9 cellular contexts compared by ENCODE assay signal in the genomic region with DNA sequence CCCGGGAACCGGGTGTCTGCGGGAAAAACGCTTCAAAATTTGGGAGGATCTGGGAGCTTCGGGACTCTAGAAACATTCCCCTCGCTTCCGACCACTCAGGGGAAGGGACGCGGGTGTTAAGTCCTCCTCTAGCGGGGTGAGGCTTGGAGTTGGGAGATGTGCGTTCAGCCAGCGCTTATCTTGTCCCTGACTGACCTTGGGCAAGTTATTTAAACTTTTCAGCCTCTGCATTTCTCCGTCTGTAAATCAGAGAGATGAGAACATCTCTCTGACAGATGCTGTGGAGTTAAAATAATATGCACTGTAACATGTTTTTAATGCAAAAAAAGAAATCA.
DNase-seq lines count a peak whose midpoint lies in the region; ATAC-seq and TF ChIP-seq lines count a peak whose summit lies in the region.
"Had no signal": no experiment of that assay in that cellular context is flagged by ENCODE, and none has a peak within 500 bp of the region (broad histone marks: within the 10 kb centered on the region; RNA-seq: fewer than 3 reads in every experiment).

No MANE protein-coding gene starts in this region.

- in situ Hi-C loops in GM23248 (cut with MboI): no loop called here

- intact Hi-C loops in right cardiac atrium (cut with DNase I) (no loop called here), sigmoid colon (cut with DNase I) (no loop called here)

- 1 to 2% methylated on average over 13 of the region's 13 CpGs for WGBS in GM23248 (ENCODE audit: low coverage in 1 of 2, low lambda C conversion rate in 2 of 2, missing lambda C conversion rate in 2 of 2), 2 experiments
- WGBS in right cardiac atrium: 2% methylated on average over 13 of the region's 13 CpGs
- WGBS in sigmoid colon, 2 donors: 2 to 5% methylated on average over 13 of the region's 13 CpGs

- H3K4me1 Mint-ChIP-seq in T-helper 2 cell treated with Interferon-gamma antibody and Interleukin-4, amounts not matched to agents 5 μg/mL and 100 μg/mL, for 36 hours (ENCODE audit: low read depth): peaks cover 3% of the 10 kb centered on the region

- TF ChIP-seq CTCF in sigmoid colon (IDR thresholded peaks at IDR 0.05) (no peak), GM10248 (IDR thresholded peaks at IDR 0.05; ENCODE audit: control extremely low read depth, extremely low read depth, low read depth, missing control alignments) (no peak)

- ATAC-seq in SK-N-SH treated with all-trans-retinoic acid at 6 μM for 48 hours: peak; percentile 59
- no peak for ATAC-seq in right cardiac atrium

- H3K27me3 ChIP-seq in GM23248 (replicated peaks; ENCODE audit: insufficient read depth) (no peaks in the 10 kb centered on the region), right cardiac atrium (ENCODE audit: control insufficient read depth, insufficient read depth) (no peaks in the 10 kb centered on the region), sigmoid colon (peaks cover 3 to 53% (median 22%) of the 10 kb centered on the region in 3 donors)

- H3K4me3 ChIP-seq in GM23248 (peak overlapping the region; percentile 80), right cardiac atrium (ENCODE audit: low read length) (peak overlapping the region; percentile 17), sigmoid colon (peak overlapping the region in 3 of 4 donors; percentile 16 to 34 (median 29))

- peak overlapping the region; percentile 77 for H3K9ac ChIP-seq in GM23248

- H3K9me3 ChIP-seq in GM23248 (ENCODE audit: low read depth) (no peaks in the 10 kb centered on the region), right cardiac atrium (ENCODE audit: control insufficient read depth, low read length) (no peaks in the 10 kb centered on the region), sigmoid colon (no peaks in the 10 kb centered on the region)

- H3K4me2 ChIP-seq in GM23248 (ENCODE audit: unreplicated experiment): peak overlapping the region; percentile 59

- POLR2A ChIA-PET in GM10248 (lab: Yijun Ruan, JAX): no interaction called here

- H3K9me2 ChIP-seq in GM23248 (ENCODE audit: insufficient read depth): no peaks in the 10 kb centered on the region

- no peak for TF ChIP-seq EP300 in sigmoid colon (IDR thresholded peaks at IDR 0.05)

- H3F3A ChIP-seq in GM23248 (ENCODE audit: insufficient read depth): peaks cover 6% of the 10 kb centered on the region; the same call in 1 of the 2 replicates

- no peaks in the 10 kb centered on the region for H3K36me3 Mint-ChIP-seq in T-helper 2 cell treated with Interferon-gamma antibody and Interleukin-4, amounts not matched to agents 5 μg/mL and 100 μg/mL, for 36 hours (ENCODE audit: low read depth)

- no peaks in the 10 kb centered on the region for H3K9me3 Mint-ChIP-seq in T-helper 2 cell treated with Interferon-gamma antibody and Interleukin-4, amounts not matched to agents 5 μg/mL and 100 μg/mL, for 36 hours

- no peaks in the 10 kb centered on the region for H4K20me1 ChIP-seq in GM23248 (ENCODE audit: insufficient read depth)

- DNase-seq in GM23248 (peak; percentile 52), right cardiac atrium (no peak), sigmoid colon (no peak), CD1c-positive myeloid dendritic cell (ENCODE audit: extremely low spot score) (no peak), GM10248 (ENCODE audit: extremely low spot score) (no peak), DMS153 (lab: John Stamatoyannopoulos, UW) (no peak)
- DNase-seq in T-helper 2 cell treated with Interferon-gamma antibody and Interleukin-4, amounts not matched to agents 5 μg/mL and 100 μg/mL, for 36 hours (ENCODE audit: low spot score): no peak
- DNase-seq: stimulated activated naive CD4-positive, alpha-beta T cell had no signal

- peaks cover 28% of the 10 kb centered on the region; the same call in 1 of the 2 replicates for H3K79me2 ChIP-seq in GM23248 (ENCODE audit: insufficient read depth)

- no peaks in the 10 kb centered on the region for H3K36me3 ChIP-seq in GM23248 (ENCODE audit: low read depth)
- H3K36me3 ChIP-seq in sigmoid colon: no peaks in the 10 kb centered on the region

- H3K27ac ChIP-seq in GM23248 (peak overlapping the region; percentile 2; the same call in 1 of the 2 replicates), right cardiac atrium (ENCODE audit: low read length) (no peak overlapping the region), sigmoid colon (no peak overlapping the region)

- H3K27ac Mint-ChIP-seq in T-helper 2 cell treated with Interferon-gamma antibody and Interleukin-4, amounts not matched to agents 5 μg/mL and 100 μg/mL, for 36 hours: no peak overlapping the region

- H3K4me3 Mint-ChIP-seq in T-helper 2 cell treated with Interferon-gamma antibody and Interleukin-4, amounts not matched to agents 5 μg/mL and 100 μg/mL, for 36 hours: no peak overlapping the region

- no peak for TF ChIP-seq POLR2A in sigmoid colon (IDR thresholded peaks at IDR 0.05)

- peaks cover 57% of the 10 kb centered on the region for H3K27me3 Mint-ChIP-seq in T-helper 2 cell treated with Interferon-gamma antibody and Interleukin-4, amounts not matched to agents 5 μg/mL and 100 μg/mL, for 36 hours (ENCODE audit: low read depth)

- H2AFZ ChIP-seq in GM23248: peak overlapping the region; percentile 96

- H3K4me1 ChIP-seq in GM23248 (ENCODE audit: insufficient read depth) (peaks cover 15% of the 10 kb centered on the region), right cardiac atrium (ENCODE audit: control insufficient read depth, insufficient read depth, low read length) (no peaks in the 10 kb centered on the region), sigmoid colon (peaks cover 0 to 9% (median 0%) of the 10 kb centered on the region in 4 donors)

- CTCF ChIA-PET in GM10248 (lab: Yijun Ruan, JAX): no interaction called here

TF ChIP-seq in SK-N-SH treated with all-trans-retinoic acid at 6 μM for 48 hours, 23 proteins besides CTCF, POLR2A, EP300 and RAD21 (continues in another document):
- TF ChIP-seq SNAI2 (CRISPR knock-in tag; IDR thresholded peaks at IDR 0.05) (no peak), CSDC2 (CRISPR knock-in tag; IDR thresholded peaks at IDR 0.05) (no peak), ARNTL (CRISPR knock-in tag; IDR thresholded peaks at IDR 0.05; ENCODE audit: borderline replicate concordance, low read depth) (no peak), BACH2 (CRISPR knock-in tag; IDR thresholded peaks at IDR 0.05; ENCODE audit: borderline replicate concordance) (no peak), ZFP3 (CRISPR knock-in tag; IDR thresholded peaks at IDR 0.05) (no peak), TOX (CRISPR knock-in tag; IDR thresholded peaks at IDR 0.05; ENCODE audit: borderline replicate concordance) (no peak), ZC3H10 (CRISPR knock-in tag; IDR thresholded peaks at IDR 0.05) (no peak), GLIS3 (CRISPR knock-in tag; IDR thresholded peaks at IDR 0.05) (no peak), TCF4 (CRISPR knock-in tag; IDR thresholded peaks at IDR 0.05; ENCODE audit: borderline replicate concordance) (no peak)
- TF ChIP-seq, protein P1, sequence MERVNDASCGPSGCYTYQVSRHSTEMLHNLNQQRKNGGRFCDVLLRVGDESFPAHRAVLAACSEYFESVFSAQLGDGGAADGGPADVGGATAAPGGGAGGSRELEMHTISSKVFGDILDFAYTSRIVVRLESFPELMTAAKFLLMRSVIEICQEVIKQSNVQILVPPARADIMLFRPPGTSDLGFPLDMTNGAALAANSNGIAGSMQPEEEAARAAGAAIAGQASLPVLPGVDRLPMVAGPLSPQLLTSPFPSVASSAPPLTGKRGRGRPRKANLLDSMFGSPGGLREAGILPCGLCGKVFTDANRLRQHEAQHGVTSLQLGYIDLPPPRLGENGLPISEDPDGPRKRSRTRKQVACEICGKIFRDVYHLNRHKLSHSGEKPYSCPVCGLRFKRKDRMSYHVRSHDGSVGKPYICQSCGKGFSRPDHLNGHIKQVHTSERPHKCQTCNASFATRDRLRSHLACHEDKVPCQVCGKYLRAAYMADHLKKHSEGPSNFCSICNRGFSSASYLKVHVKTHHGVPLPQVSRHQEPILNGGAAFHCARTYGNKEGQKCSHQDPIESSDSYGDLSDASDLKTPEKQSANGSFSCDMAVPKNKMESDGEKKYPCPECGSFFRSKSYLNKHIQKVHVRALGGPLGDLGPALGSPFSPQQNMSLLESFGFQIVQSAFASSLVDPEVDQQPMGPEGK (CRISPR knock-in tag; IDR thresholded peaks at IDR 0.05; ENCODE audit: borderline replicate concordance): no peak
- TF ChIP-seq, protein P2, sequence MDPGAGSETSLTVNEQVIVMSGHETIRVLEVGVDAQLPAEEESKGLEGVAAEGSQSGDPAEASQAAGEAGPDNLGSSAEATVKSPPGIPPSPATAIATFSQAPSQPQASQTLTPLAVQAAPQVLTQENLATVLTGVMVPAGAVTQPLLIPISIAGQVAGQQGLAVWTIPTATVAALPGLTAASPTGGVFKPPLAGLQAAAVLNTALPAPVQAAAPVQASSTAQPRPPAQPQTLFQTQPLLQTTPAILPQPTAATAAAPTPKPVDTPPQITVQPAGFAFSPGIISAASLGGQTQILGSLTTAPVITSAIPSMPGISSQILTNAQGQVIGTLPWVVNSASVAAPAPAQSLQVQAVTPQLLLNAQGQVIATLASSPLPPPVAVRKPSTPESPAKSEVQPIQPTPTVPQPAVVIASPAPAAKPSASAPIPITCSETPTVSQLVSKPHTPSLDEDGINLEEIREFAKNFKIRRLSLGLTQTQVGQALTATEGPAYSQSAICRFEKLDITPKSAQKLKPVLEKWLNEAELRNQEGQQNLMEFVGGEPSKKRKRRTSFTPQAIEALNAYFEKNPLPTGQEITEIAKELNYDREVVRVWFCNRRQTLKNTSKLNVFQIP (CRISPR knock-in tag; IDR thresholded peaks at IDR 0.05; ENCODE audit: borderline replicate concordance, low read depth): no peak
- TF ChIP-seq, protein P3, sequence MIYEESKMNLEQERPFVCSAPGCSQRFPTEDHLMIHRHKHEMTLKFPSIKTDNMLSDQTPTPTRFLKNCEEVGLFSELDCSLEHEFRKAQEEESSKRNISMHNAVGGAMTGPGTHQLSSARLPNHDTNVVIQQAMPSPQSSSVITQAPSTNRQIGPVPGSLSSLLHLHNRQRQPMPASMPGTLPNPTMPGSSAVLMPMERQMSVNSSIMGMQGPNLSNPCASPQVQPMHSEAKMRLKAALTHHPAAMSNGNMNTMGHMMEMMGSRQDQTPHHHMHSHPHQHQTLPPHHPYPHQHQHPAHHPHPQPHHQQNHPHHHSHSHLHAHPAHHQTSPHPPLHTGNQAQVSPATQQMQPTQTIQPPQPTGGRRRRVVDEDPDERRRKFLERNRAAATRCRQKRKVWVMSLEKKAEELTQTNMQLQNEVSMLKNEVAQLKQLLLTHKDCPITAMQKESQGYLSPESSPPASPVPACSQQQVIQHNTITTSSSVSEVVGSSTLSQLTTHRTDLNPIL (CRISPR knock-in tag; IDR thresholded peaks at IDR 0.05; ENCODE audit: low read depth): no peak

Comparison
In these comparisons a context has a peak if more than half of its experiments do, and no peak if none do; other contexts are left out.
1. H3K4me3 ChIP-seq: peak in every context shown above with its lines; median percentile 80 in GM23248; 29 in sigmoid colon; 17 in right cardiac atrium.